In genomic region chr19:2774953-2775555, GRCh38 we compare ENCODE assay signal across 9 cellular contexts. TPM values are rescaled to one million over a fixed set of nuclear protein-coding genes. Genes with fewer than 3 reads are reported as not detected.
A peak's percentile ranks its signal among the peaks of the same experiment; 100 is the strongest.
DNase-seq lines count a peak whose midpoint lies in the region; ATAC-seq and TF ChIP-seq lines count a peak whose summit lies in the region.
"Had no signal": no experiment of that assay in that cellular context is flagged by ENCODE, and none has a peak within 500 bp of the region (broad histone marks: within the 10 kb centered on the region; RNA-seq: fewer than 3 reads in every experiment).

No MANE protein-coding gene starts in this region.

- H3K36me3 Mint-ChIP-seq in CD8-positive, alpha-beta T cell: peaks cover 15% of the 10 kb centered on the region
- H3K36me3 Mint-ChIP-seq in activated T-helper 1 cell treated with anti-CD3 and anti-CD28 coated beads, Interleukin-12 subunit alpha, Interleukin-12 subunit beta, Interleukin-2, Interleukin-4 antibody, amounts not matched to agents 30 ng/mL and 10 ng/mL and 1 ng/mL, durations not matched to agents 14 hours and 24 hours and 36 hours (ENCODE audit: low read depth): peaks cover 16% of the 10 kb centered on the region
- H3K36me3 Mint-ChIP-seq in glutamatergic neuron (ENCODE audit: unreplicated experiment): peaks cover 8% of the 10 kb centered on the region
- H3K36me3 Mint-ChIP-seq in endodermal cell (ENCODE audit: low read depth): peaks cover 31% of the 10 kb centered on the region

- H3K27me3 Mint-ChIP-seq in CD8-positive, alpha-beta T cell (ENCODE audit: low read depth): no peaks in the 10 kb centered on the region
- no peaks in the 10 kb centered on the region for H3K27me3 Mint-ChIP-seq in activated T-helper 1 cell treated with anti-CD3 and anti-CD28 coated beads, Interleukin-12 subunit alpha, Interleukin-12 subunit beta, Interleukin-2, Interleukin-4 antibody, amounts not matched to agents 30 ng/mL and 10 ng/mL and 1 ng/mL, durations not matched to agents 14 hours and 24 hours and 36 hours (ENCODE audit: insufficient read depth)
- H3K27me3 Mint-ChIP-seq in glutamatergic neuron (ENCODE audit: unreplicated experiment) (peaks cover 6% of the 10 kb centered on the region), endodermal cell (ENCODE audit: insufficient read depth) (no peaks in the 10 kb centered on the region)

- WGBS in psoas muscle, 3 donors: 55 to 64% (median 58%) methylated on average over 24 of the region's 24 CpGs
- 96% methylated on average over 18 to 24 of the region's 24 CpGs for WGBS in endodermal cell (ENCODE audit: insufficient coverage in 1 of 2, insufficient read length in 1 of 2), 2 experiments

- no peaks in the 10 kb centered on the region for H3K9me3 ChIP-seq in CD8-positive, alpha-beta T cell (ENCODE audit: low read length)
- H3K9me3 ChIP-seq in psoas muscle (no peaks in the 10 kb centered on the region), endodermal cell (ENCODE audit: control insufficient read depth, low read length) (no peaks in the 10 kb centered on the region)

- peak overlapping the region; percentile 37 for H3K4me3 ChIP-seq in CD8-positive, alpha-beta T cell (ENCODE audit: low read depth, low read length)
- peak overlapping the region; percentile 43 for H3K4me3 ChIP-seq in psoas muscle
- no peak overlapping the region for H3K4me3 ChIP-seq in endodermal cell (ENCODE audit: low read length)

- POLR2A ChIA-PET in CD8-positive, alpha-beta T cell (lab: Charles Lee): no interaction called here

- intact Hi-C loops in CD8-positive, alpha-beta T cell (cut with DNase I, micrococcal nuclease): no loop called here
- intact Hi-C loops in activated T-helper 1 cell treated with anti-CD3 and anti-CD28 coated beads, Interleukin-12 subunit alpha, Interleukin-12 subunit beta, Interleukin-2, Interleukin-4 antibody, amounts not matched to agents 30 ng/mL and 10 ng/mL and 1 ng/mL, durations not matched to agents 14 hours and 24 hours and 36 hours (cut with micrococcal nuclease): no loop called here
- intact Hi-C loops in psoas muscle (cut with DNase I): no loop called here

- H3K27me3 ChIP-seq in CD8-positive, alpha-beta T cell (ENCODE audit: insufficient read depth, low read length): no peaks in the 10 kb centered on the region
- H3K27me3 ChIP-seq in psoas muscle (ENCODE audit: insufficient read depth in 3 of 3, low read length in 2 of 3): no peaks in the 10 kb centered on the region
- H3K27me3 ChIP-seq in endodermal cell (ENCODE audit: control insufficient read depth, insufficient read depth, low read length, poor library complexity, severe bottlenecking): no peaks in the 10 kb centered on the region

- CTCF ChIA-PET in CD8-positive, alpha-beta T cell (lab: Charles Lee): interaction anchor here (0.6 to 0.8 kb wide), 3 partner anchors 22 to 156 kb away, joined by 3 read pairs; no protein-coding TSS in a partner anchor

- ATAC-seq in CD8-positive, alpha-beta T cell: peak; percentile 48
- no peak for ATAC-seq in psoas muscle
- no peak for ATAC-seq in HG02885 (IDR thresholded peaks at IDR 0.05; ENCODE audit: poor library complexity, unreplicated experiment)
- ATAC-seq in esophagus mucosa: no peak
- no peak for ATAC-seq in GM18519 (IDR thresholded peaks at IDR 0.05; ENCODE audit: low FRiP score, unreplicated experiment)

- H3K9me3 Mint-ChIP-seq in CD8-positive, alpha-beta T cell: no peaks in the 10 kb centered on the region
- H3K9me3 Mint-ChIP-seq in activated T-helper 1 cell treated with anti-CD3 and anti-CD28 coated beads, Interleukin-12 subunit alpha, Interleukin-12 subunit beta, Interleukin-2, Interleukin-4 antibody, amounts not matched to agents 30 ng/mL and 10 ng/mL and 1 ng/mL, durations not matched to agents 14 hours and 24 hours and 36 hours: no peaks in the 10 kb centered on the region
- peaks cover 8% of the 10 kb centered on the region for H3K9me3 Mint-ChIP-seq in glutamatergic neuron (ENCODE audit: unreplicated experiment)
- no peaks in the 10 kb centered on the region for H3K9me3 Mint-ChIP-seq in endodermal cell

- no peak for TF ChIP-seq CTCF in CD8-positive, alpha-beta T cell (IDR thresholded peaks at IDR 0.05)
- no peak for TF ChIP-seq CTCF in glutamatergic neuron (IDR thresholded peaks at IDR 0.05; ENCODE audit: partially characterized antibody, unreplicated experiment)
- TF ChIP-seq CTCF in psoas muscle (IDR thresholded peaks at IDR 0.05): no peak
- no peak for TF ChIP-seq CTCF in endodermal cell (conservative IDR thresholded peaks at IDR 0.05)

- no peaks in the 10 kb centered on the region for H3K36me3 ChIP-seq in CD8-positive, alpha-beta T cell (ENCODE audit: insufficient read depth, low read length)
- no peaks in the 10 kb centered on the region for H3K36me3 ChIP-seq in psoas muscle (ENCODE audit: insufficient read depth in 1 of 2, low read depth in 1 of 2)
- H3K36me3 ChIP-seq in endodermal cell (ENCODE audit: control insufficient read depth, insufficient read depth, low read length): peaks cover 18% of the 10 kb centered on the region

- peaks cover 30% of the 10 kb centered on the region for H3K4me1 Mint-ChIP-seq in CD8-positive, alpha-beta T cell (ENCODE audit: low read depth)
- peaks cover 26% of the 10 kb centered on the region for H3K4me1 Mint-ChIP-seq in activated T-helper 1 cell treated with anti-CD3 and anti-CD28 coated beads, Interleukin-12 subunit alpha, Interleukin-12 subunit beta, Interleukin-2, Interleukin-4 antibody, amounts not matched to agents 30 ng/mL and 10 ng/mL and 1 ng/mL, durations not matched to agents 14 hours and 24 hours and 36 hours (ENCODE audit: low read depth)
- H3K4me1 Mint-ChIP-seq in glutamatergic neuron (ENCODE audit: low read depth, unreplicated experiment): peaks cover 21% of the 10 kb centered on the region
- H3K4me1 Mint-ChIP-seq in endodermal cell: no peaks in the 10 kb centered on the region

- H3K4me1 ChIP-seq in CD8-positive, alpha-beta T cell (ENCODE audit: insufficient read depth, low read length): peaks cover 15% of the 10 kb centered on the region
- H3K4me1 ChIP-seq in psoas muscle (peaks cover 74% of the 10 kb centered on the region), endodermal cell (ENCODE audit: control insufficient read depth, insufficient read depth, low read length) (no peaks in the 10 kb centered on the region)

- H3K27ac ChIP-seq in CD8-positive, alpha-beta T cell (ENCODE audit: low read depth, low read length): peak overlapping the region; percentile 76
- peak overlapping the region; percentile 76 for H3K27ac ChIP-seq in psoas muscle
- H3K27ac ChIP-seq in endodermal cell (ENCODE audit: low read depth, low read length): no peak overlapping the region

- H3K9ac ChIP-seq in endodermal cell (ENCODE audit: extremely low read depth, low read length, poor library complexity, severe bottlenecking): no peak overlapping the region

- peak overlapping the region; percentile 99 for H3K27ac Mint-ChIP-seq in CD8-positive, alpha-beta T cell
- H3K27ac Mint-ChIP-seq in activated T-helper 1 cell treated with anti-CD3 and anti-CD28 coated beads, Interleukin-12 subunit alpha, Interleukin-12 subunit beta, Interleukin-2, Interleukin-4 antibody, amounts not matched to agents 30 ng/mL and 10 ng/mL and 1 ng/mL, durations not matched to agents 14 hours and 24 hours and 36 hours: peak overlapping the region; percentile 96
- H3K27ac Mint-ChIP-seq in glutamatergic neuron (ENCODE audit: unreplicated experiment) (peak overlapping the region; percentile 95), endodermal cell (no peak overlapping the region)

- peak overlapping the region; percentile 84 for H3K4me3 Mint-ChIP-seq in CD8-positive, alpha-beta T cell
- peak overlapping the region; percentile 83 for H3K4me3 Mint-ChIP-seq in activated T-helper 1 cell treated with anti-CD3 and anti-CD28 coated beads, Interleukin-12 subunit alpha, Interleukin-12 subunit beta, Interleukin-2, Interleukin-4 antibody, amounts not matched to agents 30 ng/mL and 10 ng/mL and 1 ng/mL, durations not matched to agents 14 hours and 24 hours and 36 hours
- H3K4me3 Mint-ChIP-seq in glutamatergic neuron (ENCODE audit: unreplicated experiment) (peak overlapping the region; percentile 22), endodermal cell (no peak overlapping the region)

- peak in 2 of 7 experiments; percentile 32 to 49 for DNase-seq in CD8-positive, alpha-beta T cell
- DNase-seq in activated T-helper 1 cell treated with anti-CD3 and anti-CD28 coated beads, Interleukin-12 subunit alpha, Interleukin-12 subunit beta, Interleukin-2, Interleukin-4 antibody, amounts not matched to agents 30 ng/mL and 10 ng/mL and 1 ng/mL, durations not matched to agents 14 hours and 24 hours and 36 hours (ENCODE audit: low spot score): no peak
- DNase-seq in glutamatergic neuron: no peak
- DNase-seq in psoas muscle: no peak
- no peak for DNase-seq in endodermal cell
- DNase-seq: NK-92 treated with Interleukin-12 subunit alpha and Interleukin-12 subunit beta, amount 100 ng/mL, for 24 hours had no signal

RNA-seq across cellular contexts. Expression of gene SGTA, which starts 8.0 kb away (rescaled TPM):
- 10 to 100 TPM; 38.2 to 38.9 TPM for total RNA-seq in CD8-positive, alpha-beta T cell
- 73.4 and 77.8 TPM in 2 replicates for total RNA-seq in activated T-helper 1 cell treated with anti-CD3 and anti-CD28 coated beads, Interleukin-12 subunit alpha, Interleukin-12 subunit beta, Interleukin-2, Interleukin-4 antibody, amounts not matched to agents 30 ng/mL and 10 ng/mL and 1 ng/mL, durations not matched to agents 14 hours and 24 hours and 36 hours
- total RNA-seq in glutamatergic neuron (ENCODE audit: unreplicated experiment) (90.6 TPM), psoas muscle (100 to 1,000 TPM in 1 of 4 donors, 10 to 100 TPM in 3; 63.4 to 104 (median 77.8) TPM), esophagus mucosa (32.4 TPM), endodermal cell (10 to 100 TPM; 73.9 to 81.5 TPM)
- 100 to 1,000 TPM in 2 of 3 donors, 10 to 100 TPM in 1; 99.1 to 186 (median 123) TPM for polyA plus RNA-seq in psoas muscle
- polyA plus RNA-seq in endodermal cell (2013, experiment 1 of 2): 78.7 TPM
- 71.5 TPM for polyA plus RNA-seq in endodermal cell (2013, experiment 2 of 2)

RNA-seq across cellular contexts. Expression of gene THOP1, which starts 10.2 kb away (rescaled TPM):
- 10 to 100 TPM; 23.4 to 27.7 TPM for total RNA-seq in CD8-positive, alpha-beta T cell
- total RNA-seq in activated T-helper 1 cell treated with anti-CD3 and anti-CD28 coated beads, Interleukin-12 subunit alpha, Interleukin-12 subunit beta, Interleukin-2, Interleukin-4 antibody, amounts not matched to agents 30 ng/mL and 10 ng/mL and 1 ng/mL, durations not matched to agents 14 hours and 24 hours and 36 hours: 190 and 195 TPM in 2 replicates
- total RNA-seq in glutamatergic neuron (ENCODE audit: unreplicated experiment) (64.0 TPM), psoas muscle (10 to 100 TPM; 46.0 to 60.2 (median 55.9) TPM), esophagus mucosa (50.3 TPM), endodermal cell (100 to 1,000 TPM; 130 to 170 TPM)
- 10 to 100 TPM; 58.3 to 92.2 (median 85.9) TPM for polyA plus RNA-seq in psoas muscle
- 85.8 TPM for polyA plus RNA-seq in endodermal cell (2013, experiment 1 of 2)
- polyA plus RNA-seq in endodermal cell (2013, experiment 2 of 2): 77.0 TPM

RNA-seq across cellular contexts. Expression of gene SLC39A3, which starts 35.2 kb away (rescaled TPM):
- total RNA-seq in CD8-positive, alpha-beta T cell: 10 to 100 TPM; 11.7 to 12.0 TPM
- 50.3 and 51.6 TPM in 2 replicates for total RNA-seq in activated T-helper 1 cell treated with anti-CD3 and anti-CD28 coated beads, Interleukin-12 subunit alpha, Interleukin-12 subunit beta, Interleukin-2, Interleukin-4 antibody, amounts not matched to agents 30 ng/mL and 10 ng/mL and 1 ng/mL, durations not matched to agents 14 hours and 24 hours and 36 hours
- 40.8 TPM for total RNA-seq in glutamatergic neuron (ENCODE audit: unreplicated experiment)
- total RNA-seq in psoas muscle: 10 to 100 TPM; 16.9 to 26.8 (median 20.0) TPM
- polyA plus RNA-seq in psoas muscle: 10 to 100 TPM; 28.4 to 70.1 (median 32.6) TPM
- total RNA-seq in esophagus mucosa: 21.0 TPM
- total RNA-seq in endodermal cell: 10 to 100 TPM; 25.3 to 28.6 TPM
- 25.1 TPM for polyA plus RNA-seq in endodermal cell (2013, experiment 1 of 2)
- polyA plus RNA-seq in endodermal cell (2013, experiment 2 of 2): 22.5 TPM

RNA-seq across cellular contexts. Expression of gene ZNF554, which starts 44.6 kb away (rescaled TPM):
- 1 to 10 TPM; 2.6 to 2.7 TPM for total RNA-seq in CD8-positive, alpha-beta T cell
- 1.8 and 1.9 TPM in 2 replicates for total RNA-seq in activated T-helper 1 cell treated with anti-CD3 and anti-CD28 coated beads, Interleukin-12 subunit alpha, Interleukin-12 subunit beta, Interleukin-2, Interleukin-4 antibody, amounts not matched to agents 30 ng/mL and 10 ng/mL and 1 ng/mL, durations not matched to agents 14 hours and 24 hours and 36 hours
- total RNA-seq in glutamatergic neuron (ENCODE audit: unreplicated experiment): 5.8 TPM
- 1 to 10 TPM; 3.5 to 6.5 (median 4.5) TPM for total RNA-seq in psoas muscle
- 1 to 10 TPM; 1.8 to 5.2 (median 3.6) TPM for polyA plus RNA-seq in psoas muscle
- total RNA-seq in esophagus mucosa: 2.7 TPM
- total RNA-seq in endodermal cell: 1 to 10 TPM; 8.4 to 9.2 TPM
- 5.1 TPM for polyA plus RNA-seq in endodermal cell (2013, experiment 1 of 2)
- polyA plus RNA-seq in endodermal cell (2013, experiment 2 of 2): 4.7 TPM

RNA-seq across cellular contexts. Expression of gene DIRAS1, which starts 53.9 kb away (rescaled TPM):
- total RNA-seq in CD8-positive, alpha-beta T cell: under 1 TPM; 0.19 to 0.42 TPM
- total RNA-seq in activated T-helper 1 cell treated with anti-CD3 and anti-CD28 coated beads, Interleukin-12 subunit alpha, Interleukin-12 subunit beta, Interleukin-2, Interleukin-4 antibody, amounts not matched to agents 30 ng/mL and 10 ng/mL and 1 ng/mL, durations not matched to agents 14 hours and 24 hours and 36 hours: 0.05 TPM in 1 of 2 replicates, not detected in the other
- total RNA-seq in glutamatergic neuron (ENCODE audit: unreplicated experiment): 47.1 TPM
- 10 to 100 TPM in 1 of 4 donors, 1 to 10 TPM in 3; 1.1 to 29.9 (median 4.5) TPM for total RNA-seq in psoas muscle
- 1 to 10 TPM in 1 of 3 donors, under 1 TPM in 2; 0.13 to 5.7 (median 0.15) TPM for polyA plus RNA-seq in psoas muscle
- total RNA-seq in esophagus mucosa: 1.00 TPM
- 1 to 10 TPM; 4.7 to 8.4 TPM for total RNA-seq in endodermal cell
- polyA plus RNA-seq in endodermal cell (2013, experiment 1 of 2): 10.9 TPM
- polyA plus RNA-seq in endodermal cell (2013, experiment 2 of 2): 9.4 TPM
